ENCODE assay signal across 8 cellular contexts in the genomic region with DNA sequence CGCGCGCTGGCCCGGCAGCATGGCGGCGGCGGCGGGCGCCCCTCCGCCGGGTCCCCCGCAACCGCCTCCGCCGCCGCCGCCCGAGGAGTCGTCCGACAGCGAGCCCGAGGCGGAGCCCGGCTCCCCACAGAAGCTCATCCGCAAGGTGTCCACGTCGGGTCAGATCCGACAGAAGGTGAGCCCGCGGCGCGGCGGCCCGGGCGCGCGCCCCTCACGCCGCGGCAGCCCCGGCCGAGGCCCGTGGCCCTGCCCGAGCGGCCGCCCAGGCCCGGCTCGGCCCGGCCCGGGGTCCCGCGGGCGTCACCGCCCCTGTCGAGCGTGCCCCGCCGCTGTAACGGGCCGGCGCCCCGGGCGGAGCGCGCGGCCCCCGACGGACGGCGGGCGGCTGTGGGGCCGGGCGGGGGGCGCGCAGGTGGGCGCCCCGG. TPM values are rescaled to one million over a fixed set of nuclear protein-coding genes. Genes with fewer than 3 reads are reported as not detected.
DNase-seq lines count a peak whose midpoint lies in the region; ATAC-seq and TF ChIP-seq lines count a peak whose summit lies in the region.

No MANE protein-coding gene starts in this region.

- peaks cover 4 to 11% of the 10 kb centered on the region in 2 donors for H3K4me1 ChIP-seq in lung (ENCODE audit: control insufficient read depth in 2 of 2, insufficient read depth in 2 of 2, low read length in 2 of 2)
- peaks cover 54% of the 10 kb centered on the region for H3K4me1 ChIP-seq in CD4-positive, alpha-beta memory T cell (ENCODE audit: insufficient read depth, low read length)

- ATAC-seq in GM18861 (IDR thresholded peaks at IDR 0.05; ENCODE audit: unreplicated experiment): peak; percentile 20
- ATAC-seq in HG02759 (IDR thresholded peaks at IDR 0.05; ENCODE audit: unreplicated experiment): peak; percentile 31
- ATAC-seq in lung (ENCODE audit: insufficient read depth, low FRiP score): no peak

- peak overlapping the region in 1 of 7 donors; percentile 89 for H3K27ac Mint-ChIP-seq in CD4-positive, alpha-beta memory T cell

- CTCF ChIA-PET in CD4-positive, alpha-beta memory T cell (lab: Charles Lee; ENCODE audit: partially characterized antibody): interaction anchor here (1.0 to 1.7 kb wide), 8 partner anchors 18 to 89 kb away, joined by 3 to 24 read pairs (median 5); no protein-coding TSS in a partner anchor

- TF ChIP-seq CTCF in WERI-Rb-1 (IDR thresholded peaks at IDR 0.05; ENCODE audit: low read depth, low read length): no peak
- TF ChIP-seq CTCF in lung (IDR thresholded peaks at IDR 0.05; ENCODE audit: control extremely low read depth, extremely low read depth): no peak

- POLR2A ChIA-PET in CD4-positive, alpha-beta memory T cell (lab: Charles Lee; ENCODE audit: partially characterized antibody): interaction anchor here (0.6 to 3.1 kb wide), 6 partner anchors 8 to 103 kb away, joined by 3 to 44 read pairs (median 12); partner anchors contain the start of gene ATG16L1

- H3K4me3 ChIP-seq in WERI-Rb-1 (ENCODE audit: low read depth, low read length): peak overlapping the region; percentile 55
- peak overlapping the region; percentile 82 for H3K4me3 ChIP-seq in lung
- no peak overlapping the region for H3K4me3 ChIP-seq in CD4-positive, alpha-beta memory T cell (ENCODE audit: low read length in 2 of 2)

- H3K27me3 ChIP-seq in WERI-Rb-1 (ENCODE audit: insufficient read depth, low read depth, severe bottlenecking) (no peaks in the 10 kb centered on the region), lung (ENCODE audit: control insufficient read depth, insufficient read depth) (no peaks in the 10 kb centered on the region)
- H3K27me3 ChIP-seq in CD4-positive, alpha-beta memory T cell (ENCODE audit: insufficient read depth, low read length): no peaks in the 10 kb centered on the region

- H3K36me3 ChIP-seq in WERI-Rb-1 (peaks cover 5% of the 10 kb centered on the region; the same call in 1 of the 2 replicates), lung (ENCODE audit: control insufficient read depth in 2 of 2, insufficient read depth in 2 of 2, low read length in 2 of 2) (no peaks in the 10 kb centered on the region)
- H3K36me3 ChIP-seq in CD4-positive, alpha-beta memory T cell (ENCODE audit: insufficient read depth, low read length): no peaks in the 10 kb centered on the region

- 0% methylated on average over 41 to 77 of the region's 77 CpGs for WGBS in lung, 2 donors

- H3K9me3 ChIP-seq in WERI-Rb-1 (ENCODE audit: severe bottlenecking) (peaks cover 2% of the 10 kb centered on the region), lung (ENCODE audit: control insufficient read depth in 2 of 2, insufficient read depth in 1 of 2, low read length in 1 of 2) (no peaks in the 10 kb centered on the region)
- no peaks in the 10 kb centered on the region for H3K9me3 ChIP-seq in CD4-positive, alpha-beta memory T cell (ENCODE audit: control insufficient read depth in 1 of 2, low read length in 2 of 2)

- peak overlapping the region in 2 of 8 donors; percentile 42 for H3K4me3 Mint-ChIP-seq in CD4-positive, alpha-beta memory T cell

- H3K27ac ChIP-seq in WERI-Rb-1 (peak overlapping the region; percentile 51; the same call in 1 of the 2 replicates), lung (ENCODE audit: low read depth in 1 of 2, low read length in 1 of 2) (peak overlapping the region in 1 of 2 donors; percentile 66)
- no peak overlapping the region for H3K27ac ChIP-seq in CD4-positive, alpha-beta memory T cell (ENCODE audit: low read depth, low read length)

- peaks cover 0 to 2% (median 0%) of the 10 kb centered on the region in 8 donors for H3K9me3 Mint-ChIP-seq in CD4-positive, alpha-beta memory T cell

- peaks cover 14 to 19% of the 10 kb centered on the region in 2 donors for H3K36me3 Mint-ChIP-seq in CD4-positive, alpha-beta memory T cell

- intact Hi-C loops in CD4-positive, alpha-beta memory T cell (cut with micrococcal nuclease): loop anchor here (1.0 to 5.0 kb wide), 3 partner anchors 23 to 88 kb away; no protein-coding TSS in a partner anchor

- peaks cover 0 to 1% of the 10 kb centered on the region in 2 donors for H3K27me3 Mint-ChIP-seq in CD4-positive, alpha-beta memory T cell

- peaks cover 52 to 75% (median 59%) of the 10 kb centered on the region in 4 donors for H3K4me1 Mint-ChIP-seq in CD4-positive, alpha-beta memory T cell

- DNase-seq in WERI-Rb-1 (no peak), lung (ENCODE audit: low spot score) (no peak), NCI-H2107 treated with DMSO at 0.1 percent for 48 hours (lab: John Stamatoyannopoulos, UW; ENCODE audit: unreplicated experiment) (no peak), NAMALWA (ENCODE audit: low spot score) (no peak), cortex of kidney (lab: John Stamatoyannopoulos, UW) (no peak)
- no peak for DNase-seq in CD4-positive, alpha-beta memory T cell

RNA-seq across cellular contexts. Expression of gene DGKD, which starts 0.2 kb away (rescaled TPM):
- 10 to 100 TPM; 30.3 to 77.4 TPM for total RNA-seq in lung
- 10 to 100 TPM; 34.6 to 53.5 TPM for polyA plus RNA-seq in lung
- 100 to 1,000 TPM; 129 to 136 TPM for total RNA-seq in CD4-positive, alpha-beta memory T cell
- 10 to 100 TPM in 1 of 2 donors, 1 to 10 TPM in 1; 8.9 to 28.1 TPM for polyA plus RNA-seq in CD4-positive, alpha-beta memory T cell

RNA-seq across cellular contexts. Expression of gene SAG, which starts 46.9 kb away (rescaled TPM):
- under 1 TPM in 1 of 2 donors, not detected in 1; 0.46 TPM for total RNA-seq in lung
- polyA plus RNA-seq in lung: under 1 TPM; 0.03 to 0.22 TPM
- total RNA-seq in CD4-positive, alpha-beta memory T cell: under 1 TPM in 1 of 2 experiments, not detected in 1; 0.06 TPM
- polyA plus RNA-seq in CD4-positive, alpha-beta memory T cell: not detected

Comparison
In these comparisons a context has a peak if more than half of its experiments do, and no peak if none do; other contexts are left out.
1. H3K4me3 ChIP-seq: peak in WERI-Rb-1 (single experiment) and lung (single experiment); none in CD4-positive, alpha-beta memory T cell (0 of 2).